Comparison of ENCODE assay signal across 9 cellular contexts in genomic region chr12:119877639-119877948, GRCh38. TPM values are rescaled to one million over a fixed set of nuclear protein-coding genes. Genes with fewer than 3 reads are reported as not detected.
DNase-seq lines count a peak whose midpoint lies in the region; ATAC-seq and TF ChIP-seq lines count a peak whose summit lies in the region.
"Had no signal": no experiment of that assay in that cellular context is flagged by ENCODE, and none has a peak within 500 bp of the region (broad histone marks: within the 10 kb centered on the region; RNA-seq: fewer than 3 reads in every experiment).

No MANE protein-coding gene starts in this region.

- H3K9me3 ChIP-seq in Loucy (ENCODE audit: insufficient read depth, low read depth, low read length), result no peaks in the 10 kb centered on the region
- H3K9me3 ChIP-seq in psoas muscle, result no peaks in the 10 kb centered on the region

- H3K79me2 ChIP-seq in Loucy (ENCODE audit: insufficient read depth, low read length), result peaks cover 38% of the 10 kb centered on the region

- H3K4me3 ChIP-seq in Loucy (ENCODE audit: low read length, poor library complexity, severe bottlenecking), result peak overlapping the region; percentile 91
- H3K4me3 ChIP-seq in psoas muscle, result peak overlapping the region; percentile 75

- TF ChIP-seq CTCF in Loucy (conservative IDR thresholded peaks at IDR 0.05; ENCODE audit: low read length) (no peak), endothelial cell (IDR thresholded peaks at IDR 0.05; ENCODE audit: unreplicated experiment) (no peak), psoas muscle (IDR thresholded peaks at IDR 0.05) (no peak), GM20000 (IDR thresholded peaks at IDR 0.05; ENCODE audit: extremely low read depth, missing control alignments) (no peak), omental fat pad (IDR thresholded peaks at IDR 0.05) (no peak)

- H3F3A ChIP-seq in Loucy (ENCODE audit: low read depth), result no peaks in the 10 kb centered on the region

- H3K9me3 Mint-ChIP-seq in endothelial cell (ENCODE audit: unreplicated experiment), result no peaks in the 10 kb centered on the region

- 34 to 41% (median 39%) methylated on average over 4 of the region's 4 CpGs for WGBS in psoas muscle, 3 donors

- H4K20me1 ChIP-seq in Loucy (ENCODE audit: insufficient read depth, low read length, poor library complexity, severe bottlenecking), result peaks cover 10% of the 10 kb centered on the region

- H2AFZ ChIP-seq in Loucy (ENCODE audit: low read length), result peak overlapping the region; percentile 78

- H3K36me3 ChIP-seq in Loucy (ENCODE audit: insufficient read depth, low read length) (no peaks in the 10 kb centered on the region; the same call in 1 of the 2 replicates), psoas muscle (ENCODE audit: insufficient read depth in 1 of 2, low read depth in 1 of 2) (no peaks in the 10 kb centered on the region)

- peaks cover 5% of the 10 kb centered on the region for H3K27me3 Mint-ChIP-seq in endothelial cell (ENCODE audit: unreplicated experiment)

- H3K9me2 ChIP-seq in Loucy (replicated peaks; ENCODE audit: low read depth, low read length), result no peaks in the 10 kb centered on the region

- no peak overlapping the region for H3K27ac ChIP-seq in psoas muscle

- H3K9ac ChIP-seq in Loucy (ENCODE audit: low read depth, low read length, poor library complexity, severe bottlenecking), result peak overlapping the region; percentile 89

- peaks cover 4% of the 10 kb centered on the region for H3K4me1 Mint-ChIP-seq in endothelial cell (ENCODE audit: unreplicated experiment)

- no peak for DNase-seq in endothelial cell (ENCODE audit: low spot score)
- DNase-seq in psoas muscle, result no peak
- DNase-seq in superior temporal gyrus (ENCODE audit: extremely low spot score), result no peak
- no peak for DNase-seq in GM20000 (ENCODE audit: low spot score)
- no peak for DNase-seq in omental fat pad (ENCODE audit: low spot score)

- no peaks in the 10 kb centered on the region for H3K36me3 Mint-ChIP-seq in endothelial cell (ENCODE audit: low read depth, unreplicated experiment)

- ATAC-seq in GM19328 (IDR thresholded peaks at IDR 0.05; ENCODE audit: unreplicated experiment) (peak; percentile 52), psoas muscle (no peak), HG03025 (IDR thresholded peaks at IDR 0.05; ENCODE audit: low FRiP score, unreplicated experiment) (no peak), omental fat pad (ENCODE audit: low FRiP score) (no peak)

- H3K4me2 ChIP-seq in Loucy (ENCODE audit: low read depth, low read length, poor library complexity, severe bottlenecking), result peak overlapping the region; percentile 94

- H3K27me3 ChIP-seq in Loucy (ENCODE audit: insufficient read depth, low read length, poor library complexity, severe bottlenecking), result no peaks in the 10 kb centered on the region
- no peaks in the 10 kb centered on the region for H3K27me3 ChIP-seq in psoas muscle (ENCODE audit: insufficient read depth in 3 of 3, low read length in 2 of 3)
- H3K27me3 ChIP-seq: foreskin keratinocyte had no signal

- peak overlapping the region; percentile 91 for H3K4me3 Mint-ChIP-seq in endothelial cell (ENCODE audit: unreplicated experiment)

- peak overlapping the region; percentile 31 for H3K27ac Mint-ChIP-seq in endothelial cell (ENCODE audit: unreplicated experiment)

- intact Hi-C loops in psoas muscle (cut with DNase I), result no loop called here

- peaks cover 25% of the 10 kb centered on the region for H3K4me1 ChIP-seq in Loucy (ENCODE audit: insufficient read depth, low read length, poor library complexity, severe bottlenecking)
- H3K4me1 ChIP-seq in psoas muscle, result no peaks in the 10 kb centered on the region

RNA-seq across cellular contexts. Expression of gene CIT, which starts 0.5 kb away (rescaled TPM):
- total RNA-seq in endothelial cell (ENCODE audit: unreplicated experiment) (14.4 TPM), psoas muscle (1 to 10 TPM in 2 of 4 donors, under 1 TPM in 2; 0.26 to 2.4 (median 0.90) TPM), omental fat pad (1 to 10 TPM in 3 of 4 donors, under 1 TPM in 1; 0.93 to 4.3 (median 3.4) TPM)
- polyA plus RNA-seq in psoas muscle, result under 1 TPM; 0.06 to 0.40 (median 0.32) TPM
